Comparison of ENCODE assay signal across 22 cellular contexts in the genomic region with DNA sequence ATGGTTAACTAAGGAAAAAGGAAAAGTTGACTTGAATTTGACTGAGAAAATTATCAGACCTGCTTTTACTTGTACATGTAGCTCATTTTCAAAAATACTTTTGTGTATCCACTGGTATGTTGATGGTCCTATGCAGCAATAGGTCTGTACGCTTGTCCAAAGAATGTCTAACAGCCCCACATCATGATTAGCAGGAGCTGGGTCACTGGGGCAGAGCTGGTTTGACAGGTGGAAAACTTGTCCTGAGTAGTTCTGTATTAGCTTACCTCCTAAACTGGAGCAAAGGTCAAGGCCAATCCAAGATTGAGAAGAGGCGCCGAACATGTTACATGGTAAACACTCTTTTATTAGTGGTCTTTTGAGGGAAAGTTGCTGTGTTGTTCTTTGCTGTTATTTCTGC. TPM values are rescaled to one million over a fixed set of nuclear protein-coding genes. Genes with fewer than 3 reads are reported as not detected.
A peak's percentile ranks its signal among the peaks of the same experiment; 100 is the strongest.
DNase-seq lines count a peak whose midpoint lies in the region; ATAC-seq, FAIRE-seq and TF ChIP-seq lines count a peak whose summit lies in the region.
"Had no signal": no experiment of that assay in that cellular context is flagged by ENCODE, and none has a peak within 500 bp of the region (broad histone marks: within the 10 kb centered on the region; RNA-seq: fewer than 3 reads in every experiment).

No MANE protein-coding gene starts in this region.

- POLR2A ChIA-PET in HepG2 (lab: Yijun Ruan, JAX) (no interaction called here), T-cell (lab: Charles Lee) (no interaction called here)

- H3K9me3 ChIP-seq in HepG2 (ENCODE audit: low read length), result no peaks in the 10 kb centered on the region
- H3K9me3 ChIP-seq in right lobe of liver, result no peaks in the 10 kb centered on the region
- H3K9me3 ChIP-seq in trophoblast cell (ENCODE audit: insufficient read depth, low read depth, low read length), result no peaks in the 10 kb centered on the region
- no peaks in the 10 kb centered on the region for H3K9me3 ChIP-seq in small intestine (ENCODE audit: control insufficient read depth, low read depth)
- H3K9me3 ChIP-seq: A549; BLaER1 treated with 17β-estradiol and CSF1 and Interleukin-3, amounts not matched to agents 10 nM and 100 nM; Caco-2 had no signal

- intact Hi-C loops in HepG2 (cut with micrococcal nuclease; ENCODE audit: unreplicated experiment), result no loop called here
- intact Hi-C loops in right lobe of liver (cut with DNase I), result no loop called here

- ATAC-seq in HepG2 (peak; percentile 54; the same call in 2 of the 3 replicates), right lobe of liver (no peak), T-cell (replicated peaks in 1 of 4) (no peak)
- ATAC-seq: A549; CD8-positive, alpha-beta T cell had no signal

- DNase-seq in HepG2 (ENCODE audit: low spot score), result peak; percentile 13
- no peak for DNase-seq in right lobe of liver
- peak; percentile 27 to 43 for DNase-seq in trophoblast cell
- peak; percentile 5 for DNase-seq in small intestine
- no peak for DNase-seq in putamen (ENCODE audit: low spot score)
- DNase-seq in T-cell, result no peak
- DNase-seq: AML-193; Caco-2; Calu3; CD4-positive, alpha-beta T cell; CD8-positive, alpha-beta T cell; DMS79 treated with DMSO at 0.1 percent for 48 hours; GF-D8 had no signal

- no peak overlapping the region for H2BK12ac ChIP-seq in trophoblast cell (ENCODE audit: low read length)

- in situ Hi-C loops in HepG2 (cut with HindIII; ENCODE audit: extremely low pct_ligation_motif_present, low pct_unique_long_range_greater_than_20kb), result no loop called here

- no peaks in the 10 kb centered on the region for H3K79me1 ChIP-seq in trophoblast cell (ENCODE audit: low read length)

- H3K18ac ChIP-seq in trophoblast cell (ENCODE audit: low read length), result no peak overlapping the region

- no peaks in the 10 kb centered on the region for H3K27me3 ChIP-seq in HepG2 (ENCODE audit: control insufficient read depth in 1 of 2, insufficient read depth in 2 of 2, low read length in 2 of 2)
- no peaks in the 10 kb centered on the region for H3K27me3 ChIP-seq in right lobe of liver
- no peaks in the 10 kb centered on the region for H3K27me3 ChIP-seq in trophoblast cell (ENCODE audit: insufficient read depth, low read length)
- no peaks in the 10 kb centered on the region for H3K27me3 ChIP-seq in small intestine (ENCODE audit: control insufficient read depth in 2 of 2, insufficient read depth in 2 of 2, low read length in 2 of 2)

- no peaks in the 10 kb centered on the region for H3K36me3 Mint-ChIP-seq in T-cell
- H3K36me3 Mint-ChIP-seq: CD8-positive, alpha-beta T cell had no signal

- H3K4ac ChIP-seq in trophoblast cell (ENCODE audit: low read depth, low read length), result no peak overlapping the region

- H4K8ac ChIP-seq in trophoblast cell (ENCODE audit: low read depth, low read length), result no peak overlapping the region

- H3K27ac Mint-ChIP-seq in T-cell, result no peak overlapping the region
- H3K27ac Mint-ChIP-seq: B cell; CD4-positive, alpha-beta T cell; CD8-positive, alpha-beta T cell had no signal

- FAIRE-seq in HepG2 (lab: Jason Lieb, UNC) (no peak), small intestine (lab: Jason Lieb, UNC) (no peak)
- FAIRE-seq: A549, D721Med, G401.6, GM12891, GM19239 had no signal

- no peak overlapping the region for H2AFZ ChIP-seq in HepG2 (ENCODE audit: low read length)
- H2AFZ ChIP-seq in trophoblast cell (ENCODE audit: insufficient read depth, low read length, poor library complexity), result no peak overlapping the region

- BruUV-seq in HepG2 (replicated peaks; lab: Mats Ljungman, UMichigan), result no TSS peak

- H3K27ac ChIP-seq in HepG2 (ENCODE audit: extremely low read length, insufficient read depth, low read length) (no peak overlapping the region), right lobe of liver (no peak overlapping the region), trophoblast cell (ENCODE audit: low read depth, low read length) (no peak overlapping the region), small intestine (ENCODE audit: low read depth in 1 of 2, low read length in 1 of 2) (no peak overlapping the region)
- H3K27ac ChIP-seq: 22Rv1; A549; BLaER1 treated with 17β-estradiol and CSF1 and Interleukin-3, amounts not matched to agents 10 nM and 100 nM; C4-2B had no signal

- TF ChIP-seq POLR2A in HepG2 (IDR thresholded peaks at IDR 0.05; ENCODE audit: insufficient read depth in 1 of 2, low read depth in 2 of 2, low read length in 2 of 2), result no peak
- no peak for TF ChIP-seq POLR2A in right lobe of liver (IDR thresholded peaks at IDR 0.05)

- H2AK5ac ChIP-seq in trophoblast cell (ENCODE audit: low read length), result no peak overlapping the region

- H3K14ac ChIP-seq in trophoblast cell (ENCODE audit: low read length), result no peak overlapping the region

- no peaks in the 10 kb centered on the region for H3K9me3 Mint-ChIP-seq in T-cell
- H3K9me3 Mint-ChIP-seq: CD4-positive, alpha-beta T cell; CD8-positive, alpha-beta T cell had no signal

- H3K36me3 ChIP-seq in HepG2 (replicated peaks in 1 of 2; ENCODE audit: control insufficient read depth in 1 of 2, insufficient read depth in 2 of 2, low read length in 2 of 2) (no peaks in the 10 kb centered on the region), right lobe of liver (no peaks in the 10 kb centered on the region), trophoblast cell (ENCODE audit: control insufficient read depth in 1 of 2, insufficient read depth in 2 of 2, low read length in 2 of 2) (no peaks in the 10 kb centered on the region), small intestine (ENCODE audit: control insufficient read depth in 2 of 2, insufficient read depth in 2 of 2, low read length in 2 of 2) (no peaks in the 10 kb centered on the region)
- H3K36me3 ChIP-seq: BLaER1 treated with 17β-estradiol and CSF1 and Interleukin-3, amounts not matched to agents 10 nM and 100 nM had no signal

- H3K9ac ChIP-seq in HepG2 (ENCODE audit: insufficient read depth, low read depth, low read length) (no peak overlapping the region), trophoblast cell (ENCODE audit: low read length) (no peak overlapping the region)
- H3K9ac ChIP-seq: BLaER1 treated with 17β-estradiol and CSF1 and Interleukin-3, amounts not matched to agents 10 nM and 100 nM had no signal

- TF ChIP-seq EP300 in HepG2 (IDR thresholded peaks at IDR 0.05; ENCODE audit: low read depth in 2 of 2, low read length in 2 of 2), result no peak
- TF ChIP-seq EP300 in HepG2 (CRISPR knock-in tag; IDR thresholded peaks at IDR 0.05; ENCODE audit: borderline replicate concordance), result no peak

- no peak for TF ChIP-seq CTCF in HepG2 (CRISPR knock-in tag; IDR thresholded peaks at IDR 0.05)
- TF ChIP-seq CTCF in right lobe of liver (IDR thresholded peaks at IDR 0.05), result no peak

- no peak overlapping the region for H3K4me2 ChIP-seq in HepG2 (ENCODE audit: low read depth, low read length)
- H3K4me2 ChIP-seq in trophoblast cell (ENCODE audit: low read length), result no peak overlapping the region
- H3K4me2 ChIP-seq: A549; BLaER1 treated with 17β-estradiol and CSF1 and Interleukin-3, amounts not matched to agents 10 nM and 100 nM had no signal

- H4K12ac ChIP-seq in trophoblast cell (ENCODE audit: low read depth, low read length), result no peak overlapping the region

- no peak overlapping the region for H3K4me3 Mint-ChIP-seq in T-cell
- H3K4me3 Mint-ChIP-seq: B cell; CD4-positive, alpha-beta T cell; CD8-positive, alpha-beta T cell had no signal

- H2BK120ac ChIP-seq in trophoblast cell (ENCODE audit: insufficient read depth, low read length, poor library complexity), result no peak overlapping the region

- no peak overlapping the region for H3K23ac ChIP-seq in trophoblast cell (ENCODE audit: low read length)

- H3K4me1 Mint-ChIP-seq in T-cell, result peaks cover 3 to 6% (median 6%) of the 10 kb centered on the region in 3 donors
- H3K4me1 Mint-ChIP-seq: B cell had no signal

- 59% methylated on average over 3 of the region's 3 CpGs for WGBS in HepG2 (ENCODE audit: low lambda C conversion rate)
- WGBS in right lobe of liver (ENCODE audit: insufficient coverage, low coverage, low lambda C conversion rate, missing lambda C conversion rate), result 90% methylated on average over 3 of the region's 3 CpGs
- WGBS in trophoblast cell (ENCODE audit: extremely low coverage, insufficient coverage, insufficient read length), result no CpG with 5 or more reads among the region's 3 CpGs
- WGBS in small intestine, 3 donors, result 27 to 74% (median 53%) methylated on average over 3 of the region's 3 CpGs

- H3K79me2 ChIP-seq in HepG2 (ENCODE audit: insufficient read depth, low read length) (no peaks in the 10 kb centered on the region), trophoblast cell (ENCODE audit: control insufficient read depth, insufficient read depth, low read length, poor library complexity) (no peaks in the 10 kb centered on the region)

- H4K91ac ChIP-seq in trophoblast cell (ENCODE audit: low read depth, low read length), result no peak overlapping the region

- H3K4me3 ChIP-seq in HepG2 (replicated peaks in 1 of 3; ENCODE audit: insufficient read depth in 1 of 3, low read depth in 2 of 3, low read length in 3 of 3), result no peak overlapping the region
- H3K4me3 ChIP-seq in right lobe of liver, result no peak overlapping the region
- no peak overlapping the region for H3K4me3 ChIP-seq in trophoblast cell (ENCODE audit: low read depth, low read length)
- no peak overlapping the region for H3K4me3 ChIP-seq in small intestine (ENCODE audit: low read depth in 1 of 2, low read length in 2 of 2)
- H3K4me3 ChIP-seq: A549; BLaER1 treated with 17β-estradiol and CSF1 and Interleukin-3, amounts not matched to agents 10 nM and 100 nM had no signal

- CTCF ChIA-PET in HepG2 (lab: Yijun Ruan, JAX; ENCODE audit: low intra/inter-chr PET ratio, low total read pairs) (no interaction called here), T-cell (lab: Charles Lee) (interaction anchor here (0.7 to 1.9 kb wide), 3 partner anchors 9 to 19 kb away, joined by 3 to 4 read pairs (median 3); no protein-coding TSS in a partner anchor)

- peaks cover 21 to 42% of the 10 kb centered on the region in 2 donors for H3K27me3 Mint-ChIP-seq in T-cell

- H3K4me1 ChIP-seq in HepG2 (ENCODE audit: insufficient read depth, low read length) (peaks cover 9% of the 10 kb centered on the region), right lobe of liver (no peaks in the 10 kb centered on the region), trophoblast cell (ENCODE audit: control insufficient read depth in 1 of 2, insufficient read depth in 2 of 2, low read length in 2 of 2) (peaks cover 0 to 4% of the 10 kb centered on the region in 2 experiments), small intestine (ENCODE audit: control insufficient read depth in 2 of 2, insufficient read depth in 1 of 2, low read depth in 1 of 2, low read length in 1 of 2) (no peaks in the 10 kb centered on the region)
- H3K4me1 ChIP-seq: A549, Caco-2 had no signal

- no peak overlapping the region for H2BK5ac ChIP-seq in trophoblast cell (ENCODE audit: low read depth, low read length, poor library complexity)

- H4K20me1 ChIP-seq in HepG2 (ENCODE audit: insufficient read depth, low read length), result no peaks in the 10 kb centered on the region
- H4K20me1 ChIP-seq: BLaER1 treated with 17β-estradiol and CSF1 and Interleukin-3, amounts not matched to agents 10 nM and 100 nM had no signal

- no peak for TF ChIP-seq RAD21 in HepG2 (CRISPR knock-in tag; IDR thresholded peaks at IDR 0.05)

RNA-seq across cellular contexts. Expression of a gene that starts 50.5 kb away (rescaled TPM):
- total RNA-seq in HepG2 (2016; rRNA removed; fragmentation: Illumina TruSeq; extraction: Trizol) (not detected in 2 replicates), right lobe of liver (not detected), T-cell (not detected)
- not detected in 2 replicates for total RNA-seq in HepG2 (2016; cell fraction: cytosol; rRNA removed; fragmentation: Illumina TruSeq; extraction: Trizol; ENCODE audit: low read depth)
- total RNA-seq in HepG2 (2016; cell fraction: insoluble cytoplasmic fraction; rRNA removed; fragmentation: Illumina TruSeq; extraction: Trizol), result not detected in 2 replicates
- total RNA-seq in HepG2 (2016; cell fraction: membrane; rRNA removed; fragmentation: Illumina TruSeq; extraction: Trizol), result not detected in 2 replicates
- total RNA-seq in HepG2 (2016; cell fraction: nucleus; rRNA removed; fragmentation: Illumina TruSeq; extraction: Trizol), result not detected in 2 replicates
- polyA plus RNA-seq in HepG2 (2011; rRNA removed) (not detected in 2 replicates), small intestine (10 to 100 TPM in 1 of 3 donors, under 1 TPM in 1, not detected in 1; 0.54 to 22.3 TPM)
- not detected in 2 replicates for polyA plus RNA-seq in HepG2 (2011; cell fraction: cytosol; rRNA removed)
- polyA plus RNA-seq in HepG2 (2011; cell fraction: nucleus; rRNA removed), result not detected in 2 replicates
- polyA plus RNA-seq in HepG2 (2012), result 0.13 and 0.16 TPM in 2 replicates
- not detected in 2 replicates for polyA plus RNA-seq in HepG2 (2016; cell fraction: cytosol; fragmentation: Illumina TruSeq; extraction: Trizol; ENCODE audit: low read depth)
- polyA plus RNA-seq in HepG2 (2016; cell fraction: insoluble cytoplasmic fraction; fragmentation: Illumina TruSeq; extraction: Trizol; ENCODE audit: low read depth), result 0.14 TPM in 1 of 2 replicates, not detected in the other
- polyA plus RNA-seq in HepG2 (2016; cell fraction: membrane; fragmentation: Illumina TruSeq; extraction: Trizol; ENCODE audit: low read depth), result not detected in 2 replicates
- polyA plus RNA-seq in HepG2 (2016; cell fraction: nucleus; fragmentation: Illumina TruSeq; extraction: Trizol; ENCODE audit: insufficient read depth, low read depth), result not detected in 2 replicates
- 0.09 TPM in 1 of 2 replicates, not detected in the other for polyA minus RNA-seq in HepG2 (2011; rRNA and poly(A)+ RNA removed; ENCODE audit: low replicate concordance)
- polyA minus RNA-seq in HepG2 (2011; cell fraction: cytosol; rRNA and poly(A)+ RNA removed), result not detected in 2 replicates
- not detected in 2 replicates for polyA minus RNA-seq in HepG2 (2011; cell fraction: nucleus; rRNA and poly(A)+ RNA removed)
- 0.94 and 1.3 TPM in 2 replicates for polyA plus RNA-seq in trophoblast cell (2013)
- total RNA-seq: B cell; Caco-2; Calu3; CD4-positive, alpha-beta T cell; CD8-positive, alpha-beta T cell had no signal
- polyA plus RNA-seq: A549 had no signal

Comparison
In these comparisons a context has a peak if more than half of its experiments do, and no peak if none do; other contexts are left out.
1. DNase-seq: peak in HepG2 (single experiment), trophoblast cell (2 of 2) and small intestine (single experiment); none in right lobe of liver (0 of 3), putamen (single experiment) and T-cell (0 of 34).